Comparison of ENCODE assay signal across 20 cellular contexts in the genomic region with DNA sequence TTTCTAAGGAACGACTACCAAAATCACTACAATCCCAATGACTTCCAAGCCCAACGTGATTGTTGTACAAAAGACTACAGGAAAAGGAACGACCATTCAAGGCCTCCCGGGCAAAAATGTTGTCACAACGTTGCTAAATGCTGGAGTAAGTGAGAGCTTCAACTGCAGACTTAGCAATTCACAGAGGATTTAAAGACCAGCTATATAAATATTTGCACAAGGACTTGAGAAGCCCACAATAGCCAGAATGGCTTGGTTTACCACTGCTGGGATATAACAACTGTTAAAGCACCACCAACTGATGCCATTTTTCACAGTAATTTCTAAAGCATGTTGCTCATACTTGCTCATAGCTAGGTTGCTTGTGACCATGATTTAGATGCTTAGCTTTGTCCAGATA.
A peak's percentile ranks its signal among the peaks of the same experiment; 100 is the strongest.
DNase-seq lines count a peak whose midpoint lies in the region; ATAC-seq and TF ChIP-seq lines count a peak whose summit lies in the region.
"Had no signal": no experiment of that assay in that cellular context is flagged by ENCODE, and none has a peak within 500 bp of the region (broad histone marks: within the 10 kb centered on the region; RNA-seq: fewer than 3 reads in every experiment).

No MANE protein-coding gene starts in this region.

- 73 to 76% (median 76%) methylated on average over 5 of the region's 5 CpGs for WGBS in ovary, 3 donors

- H3F3A ChIP-seq in neural progenitor cell (ENCODE audit: low read depth), result no peaks in the 10 kb centered on the region

- H3K4me3 Mint-ChIP-seq in Caco-2 (ENCODE audit: unreplicated experiment) (no peak overlapping the region), neural progenitor cell (no peak overlapping the region)
- H3K4me3 Mint-ChIP-seq: activated CD4-positive, alpha-beta memory T cell treated with anti-CD3 and anti-CD28 coated beads for 36 hours; activated naive CD4-positive, alpha-beta T cell treated with anti-CD3 and anti-CD28 coated beads, Interleukin-2, amount 10 ng/mL, durations not matched to agents 7 days and 5 days; CD8-positive, alpha-beta memory T cell had no signal

- H3K27ac ChIP-seq in neural progenitor cell (no peak overlapping the region), ovary (no peak overlapping the region)
- H3K27ac ChIP-seq: ascending aorta, coronary artery, parathyroid adenoma, spleen, suprapubic skin had no signal

- H3K4me1 Mint-ChIP-seq in Caco-2 (ENCODE audit: low read depth, unreplicated experiment), result peaks cover 44% of the 10 kb centered on the region
- H3K4me1 Mint-ChIP-seq in neural progenitor cell, result no peaks in the 10 kb centered on the region
- H3K4me1 Mint-ChIP-seq: activated naive CD4-positive, alpha-beta T cell treated with anti-CD3 and anti-CD28 coated beads, Interleukin-2, amount 10 ng/mL, durations not matched to agents 7 days and 5 days; CD8-positive, alpha-beta memory T cell had no signal

- TF ChIP-seq EP300 in ovary (IDR thresholded peaks at IDR 0.05), result no peak

- POLR2A ChIA-PET in Caco-2 (lab: Charles Lee), result no interaction called here

- intact Hi-C loops in Caco-2 (cut with micrococcal nuclease; ENCODE audit: unreplicated experiment), result no loop called here
- intact Hi-C loops in ovary (cut with DNase I), result no loop called here

- CTCF ChIA-PET in Caco-2 (lab: Charles Lee), result interaction anchor here (1.2 kb wide), 1 partner anchor 315 kb away, joined by 4 read pairs; no protein-coding TSS in a partner anchor

- peaks cover 50% of the 10 kb centered on the region for H3K36me3 Mint-ChIP-seq in Caco-2 (ENCODE audit: insufficient read depth, unreplicated experiment)
- peaks cover 18% of the 10 kb centered on the region for H3K36me3 Mint-ChIP-seq in neural progenitor cell

- H3K27me3 ChIP-seq in Caco-2 (replicated peaks; ENCODE audit: control insufficient read depth, insufficient read depth, low read length) (no peaks in the 10 kb centered on the region), neural progenitor cell (no peaks in the 10 kb centered on the region), ovary (no peaks in the 10 kb centered on the region)
- H3K27me3 ChIP-seq: ascending aorta, spleen, suprapubic skin had no signal

- H3K9ac ChIP-seq in neural progenitor cell, result no peak overlapping the region
- H3K9ac ChIP-seq: parathyroid adenoma had no signal

- no peaks in the 10 kb centered on the region for H3K79me2 ChIP-seq in neural progenitor cell (ENCODE audit: low read depth)
- H3K79me2 ChIP-seq: parathyroid adenoma had no signal

- no peaks in the 10 kb centered on the region for H3K27me3 Mint-ChIP-seq in Caco-2 (ENCODE audit: insufficient read depth, unreplicated experiment)
- H3K27me3 Mint-ChIP-seq in neural progenitor cell (ENCODE audit: insufficient read depth, low read depth), result no peaks in the 10 kb centered on the region
- H3K27me3 Mint-ChIP-seq: activated CD4-positive, alpha-beta memory T cell treated with anti-CD3 and anti-CD28 coated beads for 36 hours; activated naive CD4-positive, alpha-beta T cell treated with anti-CD3 and anti-CD28 coated beads, Interleukin-2, amount 10 ng/mL, durations not matched to agents 7 days and 5 days; CD8-positive, alpha-beta memory T cell had no signal

- H3K36me3 ChIP-seq in Caco-2 (ENCODE audit: control insufficient read depth, insufficient read depth, low read length), result peaks cover 8% of the 10 kb centered on the region
- H3K36me3 ChIP-seq in neural progenitor cell, result peaks cover 34% of the 10 kb centered on the region
- no peaks in the 10 kb centered on the region for H3K36me3 ChIP-seq in ovary

- H3K9me3 ChIP-seq in Caco-2 (no peaks in the 10 kb centered on the region), neural progenitor cell (ENCODE audit: low read depth) (no peaks in the 10 kb centered on the region), ovary (no peaks in the 10 kb centered on the region)
- H3K9me3 ChIP-seq: ascending aorta, spleen, suprapubic skin had no signal

- no TSS peak for BruUV-seq in Caco-2 (replicated peaks; lab: Mats Ljungman, UMichigan)

- TF ChIP-seq POLR2A in ovary (IDR thresholded peaks at IDR 0.05), result no peak

- H3K4me2 ChIP-seq in neural progenitor cell, result no peak overlapping the region

- peak in 1 of 2 experiments; percentile 45 for DNase-seq in Caco-2
- DNase-seq in LHCN-M2 (ENCODE audit: low read depth), result peak; percentile 67
- peak; percentile 97 for DNase-seq in NCI-H69 (lab: John Stamatoyannopoulos, UW)
- peak; percentile 36 for DNase-seq in left kidney (ENCODE audit: low read depth, low spot score)
- DNase-seq in neural progenitor cell (ENCODE audit: low spot score), result no peak
- DNase-seq in ovary, result no peak
- no peak for DNase-seq in UCSD-AML1 (lab: John Stamatoyannopoulos, UW; ENCODE audit: unreplicated experiment)
- DNase-seq: activated CD4-positive, alpha-beta memory T cell treated with anti-CD3 and anti-CD28 coated beads for 36 hours; activated naive CD4-positive, alpha-beta T cell treated with anti-CD3 and anti-CD28 coated beads, Interleukin-2, amount 10 ng/mL, durations not matched to agents 7 days and 5 days; activated T-cell treated with anti-CD3 and anti-CD28 coated beads, Interleukin-2, amount 50 U/mL, for 1 hour; CD8-positive, alpha-beta memory T cell; left colon; NCI-H526 treated with DMSO at 0.1 percent for 48 hours; spleen; SW 1271 had no signal

- H3K9me3 Mint-ChIP-seq in Caco-2 (ENCODE audit: unreplicated experiment) (no peaks in the 10 kb centered on the region), neural progenitor cell (no peaks in the 10 kb centered on the region)
- H3K9me3 Mint-ChIP-seq: activated CD4-positive, alpha-beta memory T cell treated with anti-CD3 and anti-CD28 coated beads for 36 hours; activated naive CD4-positive, alpha-beta T cell treated with anti-CD3 and anti-CD28 coated beads, Interleukin-2, amount 10 ng/mL, durations not matched to agents 7 days and 5 days; CD8-positive, alpha-beta memory T cell had no signal

- no peaks in the 10 kb centered on the region for H4K20me1 ChIP-seq in neural progenitor cell (ENCODE audit: low read depth)

- H3K27ac Mint-ChIP-seq in Caco-2 (ENCODE audit: unreplicated experiment) (peak overlapping the region; percentile 27), neural progenitor cell (no peak overlapping the region)
- H3K27ac Mint-ChIP-seq: activated CD4-positive, alpha-beta memory T cell treated with anti-CD3 and anti-CD28 coated beads for 36 hours; activated naive CD4-positive, alpha-beta T cell treated with anti-CD3 and anti-CD28 coated beads, Interleukin-2, amount 10 ng/mL, durations not matched to agents 7 days and 5 days had no signal

- ATAC-seq in HG03439 (IDR thresholded peaks at IDR 0.05; ENCODE audit: unreplicated experiment), result no peak
- ATAC-seq: left colon had no signal

- TF ChIP-seq CTCF in Caco-2 (IDR thresholded peaks at IDR 0.05; ENCODE audit: insufficient read depth in 1 of 2, low read depth in 1 of 2, low read length in 1 of 2, severe bottlenecking in 1 of 2, unreplicated experiment in 1 of 2) (no peak), neural progenitor cell (IDR thresholded peaks at IDR 0.05) (no peak), ovary (IDR thresholded peaks at IDR 0.05) (no peak)

- H2AFZ ChIP-seq in neural progenitor cell (replicated peaks), result no peak overlapping the region
- H2AFZ ChIP-seq: parathyroid adenoma had no signal

- H3K4me1 ChIP-seq in Caco-2, result peaks cover 45% of the 10 kb centered on the region
- H3K4me1 ChIP-seq in neural progenitor cell, result no peaks in the 10 kb centered on the region
- H3K4me1 ChIP-seq in ovary (ENCODE audit: insufficient read depth), result no peaks in the 10 kb centered on the region
- H3K4me1 ChIP-seq: parathyroid adenoma, spleen had no signal

- H3K4me3 ChIP-seq in Caco-2 (ENCODE audit: low read depth, low read length), result no peak overlapping the region
- H3K4me3 ChIP-seq in neural progenitor cell, result no peak overlapping the region
- H3K4me3 ChIP-seq in ovary, result no peak overlapping the region
- H3K4me3 ChIP-seq: ascending aorta, coronary artery, spleen, suprapubic skin had no signal

Comparison
In these comparisons a context has a peak if more than half of its experiments do, and no peak if none do; other contexts are left out.
1. DNase-seq: peak in LHCN-M2 (single experiment), NCI-H69 (single experiment) and left kidney (single experiment); none in neural progenitor cell (single experiment), ovary (0 of 5) and UCSD-AML1 (single experiment).